ENCODE assay signal across 13 cellular contexts in genomic region chr15:91555307-91555706, GRCh38.
"Had no signal": no experiment of that assay in that cellular context is flagged by ENCODE, and none has a peak within 500 bp of the region (broad histone marks: within the 10 kb centered on the region; RNA-seq: fewer than 3 reads in every experiment).

No MANE protein-coding gene starts in this region.

- FAIRE-seq: kidney, urothelium cell line had no signal

- H3K27ac ChIP-seq: coronary artery, skin epidermis had no signal

- H3K4me3 ChIP-seq: coronary artery, skin epidermis had no signal

- ATAC-seq: left ventricle myocardium superior had no signal

- DNase-seq: activated CD4-positive, alpha-beta T cell treated with anti-CD3 and anti-CD28 coated beads, Interleukin-2, amount 10 ng/mL, durations not matched to agents 7 days and 5 days; activated CD8-positive, alpha-beta memory T cell treated with anti-CD3 and anti-CD28 coated beads for 24 hours; activated naive CD4-positive, alpha-beta T cell treated with anti-CD3 and anti-CD28 coated beads for 36 hours; caudate nucleus; effector memory CD4-positive, alpha-beta T cell; glutamatergic neuron; kidney; left ventricle myocardium superior; stimulated activated CD4-positive, alpha-beta T cell treated with anti-CD3 and anti-CD28 coated beads, Interleukin-4, amount 100 ng/mL, for 4 hours; T-helper 1 cell had no signal
